ENCODE assay signal across 16 cellular contexts in the genomic region with DNA sequence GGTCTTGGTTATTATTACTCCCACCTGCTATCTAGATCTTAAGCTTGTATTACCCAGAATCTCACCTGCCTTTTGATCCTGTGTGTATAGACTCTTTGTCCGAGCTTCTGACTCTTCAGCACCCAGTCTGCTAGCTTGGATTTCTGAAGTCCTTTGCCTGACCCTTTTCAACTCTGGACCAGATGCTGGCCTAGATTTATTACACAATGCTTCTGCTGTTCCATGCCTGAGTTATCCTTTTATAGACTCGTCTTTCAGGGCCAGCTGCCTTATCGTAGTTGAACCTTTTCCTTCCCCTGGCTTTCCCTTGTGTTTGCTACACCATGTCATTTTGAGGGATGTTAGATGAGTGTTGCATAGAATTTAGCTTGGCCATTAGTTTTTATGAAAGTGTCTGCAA.
"Had no signal": no experiment of that assay in that cellular context is flagged by ENCODE, and none has a peak within 500 bp of the region (broad histone marks: within the 10 kb centered on the region; RNA-seq: fewer than 3 reads in every experiment).

No MANE protein-coding gene starts in this region.

- H3K4me3 ChIP-seq: body of pancreas, coronary artery, lower lobe of right lung had no signal

- H3K27me3 ChIP-seq: body of pancreas had no signal

- ATAC-seq: activated CD8-positive, alpha-beta T cell treated with anti-CD3 and anti-CD28 coated beads for 36 hours; activated T-helper 17 cell treated with anti-CD3 and anti-CD28 coated beads, Interleukin-2, amount 50 U/mL, for 72 hours; body of pancreas; lower lobe of right lung; natural killer cell; stimulated activated naive CD8-positive, alpha-beta T cell treated with anti-CD3 and anti-CD28 coated beads, Interleukin-15, amount 100 ng/mL, for 72 hours had no signal

- FAIRE-seq: endometrium had no signal

- DNase-seq: activated CD4-positive, alpha-beta T cell treated with anti-CD3 and anti-CD28 coated beads for 48 hours; activated CD4-positive, CD25-positive, alpha-beta regulatory T cell; activated CD8-positive, alpha-beta T cell treated with anti-CD3 and anti-CD28 coated beads for 36 hours; activated naive CD4-positive, alpha-beta T cell; activated naive CD8-positive, alpha-beta T cell treated with anti-CD3 and anti-CD28 coated beads for 36 hours; activated T-cell treated with anti-CD3 and anti-CD28 coated beads, Interleukin-2, amount 50 U/mL, for 1 hour; amygdala; body of pancreas; lower lobe of right lung; natural killer cell; posterior cingulate gyrus; stimulated activated CD4-positive, alpha-beta T cell treated with anti-CD3 and anti-CD28 coated beads, Interleukin-2, amount 100 ng/mL, for 24 hours; stimulated activated naive CD8-positive, alpha-beta T cell treated with anti-CD3 and anti-CD28 coated beads, Interleukin-15, amount 100 ng/mL, for 72 hours had no signal
